In the genomic region with DNA sequence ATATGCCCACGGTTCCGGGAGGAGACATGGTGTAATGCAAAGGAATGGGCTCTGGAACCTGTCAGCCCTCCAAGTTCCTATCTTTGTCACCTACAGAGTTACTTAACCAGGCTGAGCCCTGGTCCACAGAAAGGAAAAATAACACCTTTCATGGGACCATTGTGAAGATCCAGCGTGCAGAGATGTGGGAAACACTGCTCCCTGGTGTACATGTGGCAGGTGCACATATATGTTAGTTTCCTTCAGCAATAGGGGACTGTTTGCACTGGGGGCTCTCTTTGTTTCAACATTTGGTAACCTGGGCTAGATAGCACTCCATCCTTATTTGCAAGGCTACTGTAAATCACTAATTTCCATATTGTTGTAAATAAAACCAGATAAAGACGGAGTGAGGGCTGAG, we compare ENCODE assay signal across 11 cellular contexts.
A peak's percentile ranks its signal among the peaks of the same experiment; 100 is the strongest.
DNase-seq lines count a peak whose midpoint lies in the region; ATAC-seq, FAIRE-seq and TF ChIP-seq lines count a peak whose summit lies in the region.
"Had no signal": no experiment of that assay in that cellular context is flagged by ENCODE, and none has a peak within 500 bp of the region (broad histone marks: within the 10 kb centered on the region; RNA-seq: fewer than 3 reads in every experiment).

No MANE protein-coding gene starts in this region.

- RAD21 ChIA-PET in HCT116 (lab: Charles Lee; ENCODE audit: low non-redundant PET in 1 of 2, low total read pairs in 2 of 2, uncharacterized antibody in 2 of 2, unreplicated experiment in 2 of 2) = no interaction called here

- peak; percentile 59 for TF ChIP-seq RAD21 in HCT116 (IDR thresholded peaks at IDR 0.05; ENCODE audit: low read depth)

- no peak for TF ChIP-seq POLR2A in HCT116 (IDR thresholded peaks at IDR 0.05; ENCODE audit: borderline replicate concordance, extremely low read depth, insufficient read depth, insufficient read length)

- POLR2A ChIA-PET in BJ (lab: Charles Lee) (no interaction called here), HCT116 (lab: Charles Lee) (no interaction called here)

- no peaks in the 10 kb centered on the region for H3K9me2 ChIP-seq in HCT116 (ENCODE audit: insufficient read depth)

- no TSS peak for BruUV-seq in HCT116 (replicated peaks; lab: Mats Ljungman, UMichigan)

- no peaks in the 10 kb centered on the region for H4K20me1 ChIP-seq in HCT116 (ENCODE audit: insufficient read depth)
- H4K20me1 ChIP-seq in keratinocyte (ENCODE audit: control insufficient read depth, extremely low read depth, insufficient read depth, low read length) = no peaks in the 10 kb centered on the region

- H2AFZ ChIP-seq in HCT116 (ENCODE audit: low read depth, low read length, poor library complexity, severe bottlenecking) = no peak overlapping the region
- H2AFZ ChIP-seq in keratinocyte (ENCODE audit: control insufficient read depth, low read length) = no peak overlapping the region

- H3K79me2 ChIP-seq in HCT116 (ENCODE audit: insufficient read depth, low read length) = no peaks in the 10 kb centered on the region
- no peaks in the 10 kb centered on the region for H3K79me2 ChIP-seq in keratinocyte (ENCODE audit: control insufficient read depth, insufficient read depth, low read length)

- dilution Hi-C loops in keratinocyte (cut with MboI; ENCODE audit: extremely low pct_ligation_motif_present, low sequenced_read_pairs) = no loop called here

- intact Hi-C loops in HCT116 (cut with micrococcal nuclease) = loop anchor here (1.0 kb wide), 1 partner anchor 127 kb away; no protein-coding TSS in a partner anchor

- CTCF ChIA-PET in BJ (lab: Yijun Ruan, JAX) (interaction anchor here (0.8 to 4.8 kb wide), 6 partner anchors 10 to 453 kb away, joined by 3 to 80 read pairs (median 8); no protein-coding TSS in a partner anchor), HCT116 (lab: Charles Lee) (interaction anchor here (2.3 kb wide), 1 partner anchor 128 kb away, joined by 11 read pairs; no protein-coding TSS in a partner anchor)

- TF ChIP-seq CTCF in BJ (IDR thresholded peaks at IDR 0.05; ENCODE audit: insufficient read depth, low read depth, low read length) = peak; percentile 55
- TF ChIP-seq CTCF in HCT116 (IDR thresholded peaks at IDR 0.05 in 2 of 3, conservative IDR thresholded peaks at IDR 0.05 in 1 of 3; ENCODE audit: borderline replicate concordance in 1 of 3, insufficient read depth in 1 of 3, low read depth in 2 of 3, low read length in 2 of 3) = peak; percentile 42 to 65 (median 58); a peak in 5 of 6 replicates
- TF ChIP-seq CTCF in RWPE2 (IDR thresholded peaks at IDR 0.05; ENCODE audit: poor library complexity, severe bottlenecking) = peak; percentile 48
- peak; percentile 19 to 50 (median 39) for TF ChIP-seq CTCF in keratinocyte (optimal IDR thresholded peaks at IDR 0.05 in 1 of 3, IDR thresholded peaks at IDR 0.05 in 1 of 3, conservative IDR thresholded peaks at IDR 0.05 in 1 of 3; ENCODE audit: extremely low read depth in 1 of 3, insufficient read depth in 2 of 3, low read length in 3 of 3)

- H3K27ac ChIP-seq in HCT116 (ENCODE audit: low read depth, low read length) (no peak overlapping the region), RWPE2 (ENCODE audit: poor library complexity, severe bottlenecking) (no peak overlapping the region), keratinocyte (ENCODE audit: control insufficient read depth, insufficient read depth, low read length) (no peak overlapping the region)

- peak; percentile 86 for ATAC-seq in HCT116
- 0 out of 3 replicates have a peak, but pooled peaks have one; percentile 40 for ATAC-seq in RWPE2 (ENCODE audit: low read depth)
- ATAC-seq in GM18502 (IDR thresholded peaks at IDR 0.05; ENCODE audit: poor library complexity, unreplicated experiment) = no peak

- H3K9me3 ChIP-seq in HCT116 (ENCODE audit: control insufficient read depth in 1 of 2, insufficient read depth in 1 of 2, low read depth in 1 of 2, low read length in 2 of 2) = no peaks in the 10 kb centered on the region
- no peaks in the 10 kb centered on the region for H3K9me3 ChIP-seq in RWPE2 (ENCODE audit: severe bottlenecking)
- no peaks in the 10 kb centered on the region for H3K9me3 ChIP-seq in keratinocyte (ENCODE audit: control insufficient read depth, low read depth, low read length)

- H3K9ac ChIP-seq in HCT116 (ENCODE audit: low read length) = no peak overlapping the region
- no peak overlapping the region for H3K9ac ChIP-seq in keratinocyte (ENCODE audit: control insufficient read depth, extremely low read depth, insufficient read depth, low read length)

- no peak for FAIRE-seq in keratinocyte (lab: Jason Lieb, UNC)

- H3K4me1 ChIP-seq in HCT116 (ENCODE audit: control insufficient read depth in 1 of 2, insufficient read depth in 2 of 2, low read length in 2 of 2) (no peaks in the 10 kb centered on the region), RWPE2 (ENCODE audit: insufficient read depth, poor library complexity, severe bottlenecking) (no peaks in the 10 kb centered on the region), keratinocyte (ENCODE audit: control insufficient read depth, extremely low read depth, insufficient read depth, low read length) (no peaks in the 10 kb centered on the region)

- no peak overlapping the region for H3K4me3 ChIP-seq in BJ (ENCODE audit: low read depth, low read length)
- H3K4me3 ChIP-seq in HCT116 (replicated peaks in 1 of 2; ENCODE audit: low read depth in 1 of 2, low read length in 2 of 2) = no peak overlapping the region
- H3K4me3 ChIP-seq in RWPE2 (ENCODE audit: severe bottlenecking) = no peak overlapping the region
- H3K4me3 ChIP-seq in keratinocyte (ENCODE audit: control insufficient read depth in 2 of 3, extremely low read depth in 1 of 3, insufficient read depth in 2 of 3, low read depth in 1 of 3, low read length in 3 of 3) = no peak overlapping the region

- H3K27me3 ChIP-seq in BJ (ENCODE audit: control insufficient read depth, insufficient read depth, low read length) = peaks cover 2% of the 10 kb centered on the region
- no peaks in the 10 kb centered on the region; the same call in 1 of the 2 replicates for H3K27me3 ChIP-seq in HCT116 (ENCODE audit: insufficient read depth, low read length)
- H3K27me3 ChIP-seq in RWPE2 (ENCODE audit: insufficient read depth, poor library complexity, severe bottlenecking) = no peaks in the 10 kb centered on the region
- no peaks in the 10 kb centered on the region for H3K27me3 ChIP-seq in keratinocyte (ENCODE audit: control insufficient read depth, extremely low read depth, insufficient read depth, low read length)

- H3K36me3 ChIP-seq in BJ (ENCODE audit: control insufficient read depth, insufficient read depth, low read length) (no peaks in the 10 kb centered on the region), HCT116 (ENCODE audit: control insufficient read depth in 1 of 2, insufficient read depth in 2 of 2, low read length in 2 of 2) (no peaks in the 10 kb centered on the region), RWPE2 (ENCODE audit: low read depth) (no peaks in the 10 kb centered on the region), keratinocyte (ENCODE audit: control insufficient read depth in 2 of 2, extremely low read depth in 1 of 2, insufficient read depth in 2 of 2, low read length in 2 of 2) (no peaks in the 10 kb centered on the region)

- no peaks in the 10 kb centered on the region for H3K9me1 ChIP-seq in keratinocyte (ENCODE audit: control insufficient read depth, extremely low read depth, insufficient read depth, low read length)

- DNase-seq in BJ (ENCODE audit: low read depth) (no peak), HCT116 (ENCODE audit: low read depth, low spot score) (peak; percentile 16), RWPE2 (ENCODE audit: low spot score) (no peak), keratinocyte (ENCODE audit: low read depth, low spot score) (no peak), C1 segment of cervical spinal cord (lab: John Stamatoyannopoulos, UW) (no peak), SIG-M5 (lab: John Stamatoyannopoulos, UW) (no peak), amygdala (lab: John Stamatoyannopoulos, UW) (no peak)
- DNase-seq: activated CD4-positive, alpha-beta T cell treated with anti-CD3 and anti-CD28 coated beads for 48 hours; NCI-H446 treated with DMSO at 0.1 percent for 48 hours; stimulated activated naive CD4-positive, alpha-beta T cell had no signal

- H3K4me2 ChIP-seq in HCT116 (ENCODE audit: low read length) (no peak overlapping the region), keratinocyte (ENCODE audit: control insufficient read depth, extremely low read depth, insufficient read depth, low read depth, low read length) (no peak overlapping the region)

TF ChIP-seq in HCT116, 20 proteins besides CTCF, POLR2A, EP300 and RAD21 (continues in another document):
- no peak for TF ChIP-seq SRF (IDR thresholded peaks at IDR 0.05; ENCODE audit: low read depth)
- no peak for TF ChIP-seq SP1 (IDR thresholded peaks at IDR 0.05; ENCODE audit: low read depth)
- no peak for TF ChIP-seq SIN3A (IDR thresholded peaks at IDR 0.05; ENCODE audit: low read depth)
- no peak for TF ChIP-seq CEBPB (IDR thresholded peaks at IDR 0.05; ENCODE audit: low read depth)
- TF ChIP-seq, protein P1, sequence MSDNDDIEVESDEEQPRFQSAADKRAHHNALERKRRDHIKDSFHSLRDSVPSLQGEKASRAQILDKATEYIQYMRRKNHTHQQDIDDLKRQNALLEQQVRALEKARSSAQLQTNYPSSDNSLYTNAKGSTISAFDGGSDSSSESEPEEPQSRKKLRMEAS (IDR thresholded peaks at IDR 0.05) = no peak
- TF ChIP-seq, protein P2, sequence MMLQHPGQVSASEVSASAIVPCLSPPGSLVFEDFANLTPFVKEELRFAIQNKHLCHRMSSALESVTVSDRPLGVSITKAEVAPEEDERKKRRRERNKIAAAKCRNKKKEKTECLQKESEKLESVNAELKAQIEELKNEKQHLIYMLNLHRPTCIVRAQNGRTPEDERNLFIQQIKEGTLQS (IDR thresholded peaks at IDR 0.05) = no peak
- TF ChIP-seq ZFX (IDR thresholded peaks at IDR 0.05) = no peak
- no peak for TF ChIP-seq POLR2AphosphoS5 (IDR thresholded peaks at IDR 0.05; ENCODE audit: low read depth, low read length)
- no peak for TF ChIP-seq CBX3 (IDR thresholded peaks at IDR 0.05; ENCODE audit: low read depth)
